Comparison of ENCODE assay signal across 22 cellular contexts in the genomic region with DNA sequence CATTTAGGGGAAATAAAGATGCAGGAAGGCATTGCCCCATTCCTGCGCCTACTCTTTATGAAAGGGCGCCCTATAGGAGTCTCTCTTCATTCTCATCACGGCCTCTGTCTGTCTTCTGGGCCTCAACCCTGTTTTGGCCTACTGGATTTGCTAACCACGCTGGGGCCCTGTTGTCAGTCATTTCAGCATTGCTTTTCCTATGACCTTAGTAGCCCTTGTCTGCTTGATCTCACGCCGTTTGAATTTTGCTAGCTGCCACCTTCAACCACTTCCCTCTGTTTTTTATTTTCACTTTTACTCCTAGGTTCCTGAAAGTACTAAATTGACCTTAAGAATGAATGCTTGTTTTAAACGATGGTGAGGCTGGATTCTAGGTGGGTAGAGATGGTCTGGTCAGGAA.
DNase-seq lines count a peak whose midpoint lies in the region; ATAC-seq, FAIRE-seq and TF ChIP-seq lines count a peak whose summit lies in the region.
"Had no signal": no experiment of that assay in that cellular context is flagged by ENCODE, and none has a peak within 500 bp of the region (broad histone marks: within the 10 kb centered on the region; RNA-seq: fewer than 3 reads in every experiment).

No MANE protein-coding gene starts in this region.

- no peaks in the 10 kb centered on the region for H3K27me3 Mint-ChIP-seq in CD8-positive, alpha-beta T cell (ENCODE audit: low read depth)
- no peaks in the 10 kb centered on the region for H3K27me3 Mint-ChIP-seq in T-helper 2 cell treated with Interferon-gamma antibody and Interleukin-4, amounts not matched to agents 5 μg/mL and 100 μg/mL, for 36 hours (ENCODE audit: low read depth)
- H3K27me3 Mint-ChIP-seq: brain; CD4-positive, alpha-beta T cell had no signal

- H3K27ac ChIP-seq in CD8-positive, alpha-beta T cell (ENCODE audit: low read depth, low read length), result no peak overlapping the region
- H3K27ac ChIP-seq in esophagus squamous epithelium, result peak overlapping the region in 3 of 4 donors; percentile 72 to 81 (median 80)
- H3K27ac ChIP-seq: gastrocnemius medialis, neutrophil, psoas muscle, SJSA1, testis, vagina, WERI-Rb-1 had no signal

- no peaks in the 10 kb centered on the region for H3K27me3 ChIP-seq in CD8-positive, alpha-beta T cell (ENCODE audit: insufficient read depth, low read length)
- no peaks in the 10 kb centered on the region for H3K27me3 ChIP-seq in esophagus squamous epithelium
- H3K27me3 ChIP-seq: gastrocnemius medialis, neutrophil, SJSA1, testis, vagina had no signal

- no peak for ATAC-seq in CD8-positive, alpha-beta T cell
- ATAC-seq in HG03378 (IDR thresholded peaks at IDR 0.05; ENCODE audit: unreplicated experiment) (no peak), HG03442 (IDR thresholded peaks at IDR 0.05; ENCODE audit: unreplicated experiment) (no peak)
- ATAC-seq: gastrocnemius medialis, psoas muscle had no signal

- H3K36me3 ChIP-seq in CD8-positive, alpha-beta T cell (ENCODE audit: insufficient read depth, low read length), result peaks cover 4% of the 10 kb centered on the region
- peaks cover 0 to 76% (median 8%) of the 10 kb centered on the region in 3 donors for H3K36me3 ChIP-seq in esophagus squamous epithelium

- peaks cover 3% of the 10 kb centered on the region for H3K4me1 Mint-ChIP-seq in CD8-positive, alpha-beta T cell (ENCODE audit: low read depth)
- H3K4me1 Mint-ChIP-seq in T-helper 2 cell treated with Interferon-gamma antibody and Interleukin-4, amounts not matched to agents 5 μg/mL and 100 μg/mL, for 36 hours (ENCODE audit: low read depth), result peaks cover 14% of the 10 kb centered on the region
- H3K4me1 Mint-ChIP-seq: brain had no signal

- no peaks in the 10 kb centered on the region for H3K9me3 Mint-ChIP-seq in CD8-positive, alpha-beta T cell
- no peaks in the 10 kb centered on the region for H3K9me3 Mint-ChIP-seq in T-helper 2 cell treated with Interferon-gamma antibody and Interleukin-4, amounts not matched to agents 5 μg/mL and 100 μg/mL, for 36 hours
- H3K9me3 Mint-ChIP-seq: brain; CD4-positive, alpha-beta T cell had no signal

- DNase-seq in CD8-positive, alpha-beta T cell, result no peak
- DNase-seq in GM12891 (ENCODE audit: insufficient read length, low spot score) (no peak), esophagus squamous epithelium (lab: John Stamatoyannopoulos, UW) (no peak)
- peak; percentile 17 for DNase-seq in T-helper 2 cell treated with Interferon-gamma antibody and Interleukin-4, amounts not matched to agents 5 μg/mL and 100 μg/mL, for 36 hours (ENCODE audit: low spot score)
- DNase-seq in stimulated activated CD4-positive, alpha-beta T cell treated with anti-CD3 and anti-CD28 coated beads, Interleukin-2, amount 100 ng/mL, for 24 hours, result no peak
- DNase-seq: CD4-positive, alpha-beta T cell; DMS153; effector CD4-positive, alpha-beta T cell; gastrocnemius medialis; GDM1; kidney glomerular epithelial cell; NCI-H1436; NCI-H510A; psoas muscle; testis; WERI-Rb-1 had no signal

- H3K4me3 ChIP-seq in CD8-positive, alpha-beta T cell (ENCODE audit: low read depth, low read length), result no peak overlapping the region
- no peak overlapping the region for H3K4me3 ChIP-seq in esophagus squamous epithelium
- H3K4me3 ChIP-seq: gastrocnemius medialis, psoas muscle, SJSA1, testis, vagina had no signal

- CTCF ChIA-PET in CD8-positive, alpha-beta T cell (lab: Charles Lee), result interaction anchor here (1.0 to 1.4 kb wide), 2 partner anchors 150 to 311 kb away, joined by 3 read pairs; no protein-coding TSS in a partner anchor

- peaks cover 65% of the 10 kb centered on the region for H3K36me3 Mint-ChIP-seq in CD8-positive, alpha-beta T cell
- H3K36me3 Mint-ChIP-seq in T-helper 2 cell treated with Interferon-gamma antibody and Interleukin-4, amounts not matched to agents 5 μg/mL and 100 μg/mL, for 36 hours (ENCODE audit: low read depth), result peaks cover 26% of the 10 kb centered on the region

- peak overlapping the region; percentile 63 for H3K27ac Mint-ChIP-seq in CD8-positive, alpha-beta T cell
- peak overlapping the region; percentile 69 for H3K27ac Mint-ChIP-seq in T-helper 2 cell treated with Interferon-gamma antibody and Interleukin-4, amounts not matched to agents 5 μg/mL and 100 μg/mL, for 36 hours
- H3K27ac Mint-ChIP-seq: CD4-positive, alpha-beta T cell had no signal

- WGBS in esophagus squamous epithelium, 2 donors, result 72 to 82% methylated on average over 6 to 7 of the region's 7 CpGs

- POLR2A ChIA-PET in CD8-positive, alpha-beta T cell (lab: Charles Lee), result interaction anchor here (0.6 kb wide), 1 partner anchor 20 kb away, joined by 3 read pairs; no protein-coding TSS in a partner anchor

- no peaks in the 10 kb centered on the region for H3K4me1 ChIP-seq in CD8-positive, alpha-beta T cell (ENCODE audit: insufficient read depth, low read length)
- H3K4me1 ChIP-seq in esophagus squamous epithelium, result peaks cover 0 to 30% (median 4%) of the 10 kb centered on the region in 3 donors
- H3K4me1 ChIP-seq: gastrocnemius medialis, psoas muscle, testis, vagina had no signal

- FAIRE-seq in GM12891 (lab: Jason Lieb, UNC), result no peak

- no peak for TF ChIP-seq POLR2A in GM12891 (IDR thresholded peaks at IDR 0.05; ENCODE audit: low read depth, low read length)
- TF ChIP-seq POLR2A in esophagus squamous epithelium (IDR thresholded peaks at IDR 0.05), result no peak

- no peaks in the 10 kb centered on the region for H3K9me3 ChIP-seq in CD8-positive, alpha-beta T cell (ENCODE audit: low read length)
- H3K9me3 ChIP-seq in esophagus squamous epithelium, result no peaks in the 10 kb centered on the region
- H3K9me3 ChIP-seq: gastrocnemius medialis, neutrophil, psoas muscle, SJSA1, testis, vagina had no signal

- H3K4me3 Mint-ChIP-seq in CD8-positive, alpha-beta T cell, result no peak overlapping the region
- H3K4me3 Mint-ChIP-seq in T-helper 2 cell treated with Interferon-gamma antibody and Interleukin-4, amounts not matched to agents 5 μg/mL and 100 μg/mL, for 36 hours, result peak overlapping the region; percentile 41
- H3K4me3 Mint-ChIP-seq: brain; CD4-positive, alpha-beta T cell had no signal

- no peak for TF ChIP-seq CTCF in CD8-positive, alpha-beta T cell (IDR thresholded peaks at IDR 0.05)
- TF ChIP-seq CTCF in esophagus squamous epithelium (IDR thresholded peaks at IDR 0.05), result no peak

- intact Hi-C loops in CD8-positive, alpha-beta T cell (cut with DNase I, micrococcal nuclease), result loop anchor here (5.0 kb wide), 2 partner anchors 140 to 195 kb away; a partner anchor contains a TSS
- intact Hi-C loops in esophagus squamous epithelium (cut with DNase I), result no loop called here

TF ChIP-seq in GM12891, 5 proteins besides CTCF, POLR2A, EP300 and RAD21:
- TF ChIP-seq SPI1 (IDR thresholded peaks at IDR 0.05; ENCODE audit: low read depth, low read length), result peak; percentile 23; the same call in 1 of the 2 replicates
- TF ChIP-seq POLR2AphosphoS5 (IDR thresholded peaks at IDR 0.05; ENCODE audit: low read depth, low read length), result no peak
